Comparison of ENCODE assay signal across 20 cellular contexts in genomic region chr2:74027496-74027895, GRCh38. TPM values are rescaled to one million over a fixed set of nuclear protein-coding genes. Genes with fewer than 3 reads are reported as not detected.
DNase-seq lines count a peak whose midpoint lies in the region; ATAC-seq, FAIRE-seq and TF ChIP-seq lines count a peak whose summit lies in the region.
"Had no signal": no experiment of that assay in that cellular context is flagged by ENCODE, and none has a peak within 500 bp of the region (broad histone marks: within the 10 kb centered on the region; RNA-seq: fewer than 3 reads in every experiment).

No MANE protein-coding gene starts in this region.

- no peak for TF ChIP-seq CTCF in GM12878 (IDR thresholded peaks at IDR 0.05 in 2 of 3, conservative IDR thresholded peaks at IDR 0.05 in 1 of 3; ENCODE audit: control insufficient read depth in 2 of 3, extremely low read depth in 1 of 3, insufficient read depth in 1 of 3, low read depth in 3 of 3, low read length in 3 of 3)

- no peak for TF ChIP-seq POLR2A in GM12878 (IDR thresholded peaks at IDR 0.05; ENCODE audit: low read depth, low read length)

- H3K4me1 Mint-ChIP-seq in activated naive CD8-positive, alpha-beta T cell (ENCODE audit: low read depth): peaks cover 78% of the 10 kb centered on the region
- H3K4me1 Mint-ChIP-seq in activated naive CD8-positive, alpha-beta T cell treated with anti-CD3 and anti-CD28 coated beads, Interleukin-2, amount 50 U/mL, for 24 hours: peaks cover 79% of the 10 kb centered on the region
- peaks cover 45 to 50% of the 10 kb centered on the region in 2 donors for H3K4me1 Mint-ChIP-seq in natural killer cell treated with Interleukin-12 subunit alpha and Interleukin-12 subunit beta and Interleukin-15 and Interleukin-18, amount 100 ng/mL, for 72 hours (ENCODE audit: low read depth in 2 of 2)

- RAD21 ChIA-PET in GM12878 (lab: Charles Lee; ENCODE audit: unreplicated experiment): interaction anchor here (1.3 to 2.2 kb wide), 2 partner anchors 10 to 13 kb away, joined by 10 to 11 read pairs; no protein-coding TSS in a partner anchor

- intact Hi-C loops in GM12878 (cut with micrococcal nuclease; ENCODE audit: unreplicated experiment): no loop called here
- intact Hi-C loops in Right ventricle myocardium inferior (cut with DNase I): no loop called here

- no peaks in the 10 kb centered on the region for H3K27me3 Mint-ChIP-seq in activated naive CD8-positive, alpha-beta T cell
- no peaks in the 10 kb centered on the region for H3K27me3 Mint-ChIP-seq in activated naive CD8-positive, alpha-beta T cell treated with anti-CD3 and anti-CD28 coated beads, Interleukin-2, amount 50 U/mL, for 24 hours
- no peaks in the 10 kb centered on the region for H3K27me3 Mint-ChIP-seq in natural killer cell treated with Interleukin-12 subunit alpha and Interleukin-12 subunit beta and Interleukin-15 and Interleukin-18, amount 100 ng/mL, for 72 hours

- SMC1A ChIA-PET in GM12878 (lab: Charles Lee; ENCODE audit: uncharacterized antibody, unreplicated experiment): interaction anchor here (0.8 to 2.1 kb wide), 4 partner anchors 14 to 30 kb away, joined by 3 to 8 read pairs (median 4); no protein-coding TSS in a partner anchor

- H3K36me3 Mint-ChIP-seq in activated naive CD8-positive, alpha-beta T cell: peaks cover 5% of the 10 kb centered on the region
- peaks cover 15% of the 10 kb centered on the region for H3K36me3 Mint-ChIP-seq in activated naive CD8-positive, alpha-beta T cell treated with anti-CD3 and anti-CD28 coated beads, Interleukin-2, amount 50 U/mL, for 24 hours (ENCODE audit: low read depth)
- H3K36me3 Mint-ChIP-seq in natural killer cell treated with Interleukin-12 subunit alpha and Interleukin-12 subunit beta and Interleukin-15 and Interleukin-18, amount 100 ng/mL, for 72 hours: no peaks in the 10 kb centered on the region

- FAIRE-seq in GM18507 (lab: Jason Lieb, UNC): peak; percentile 12
- FAIRE-seq in GM12878 (lab: Jason Lieb, UNC): no peak
- FAIRE-seq: A549 had no signal

- POLR2A ChIA-PET in GM12878 (lab: Charles Lee): interaction anchor here (1.1 to 6.2 kb wide), 4 partner anchors 8 to 41 kb away, joined by 3 to 68 read pairs (median 8); no protein-coding TSS in a partner anchor

- no peak overlapping the region for H3K4me3 ChIP-seq in GM12878
- H3K4me3 ChIP-seq: A549, GM23248, MG63, PC-9 had no signal

- H3K4me1 ChIP-seq in GM12878 (ENCODE audit: control insufficient read depth, insufficient read depth, low read length): peaks cover 51% of the 10 kb centered on the region
- H3K4me1 ChIP-seq: A549, Caco-2 had no signal

- H3K4me2 ChIP-seq in GM12878 (ENCODE audit: control insufficient read depth, insufficient read depth): no peak overlapping the region
- H3K4me2 ChIP-seq: A549, KMS-11, PC-9 had no signal

- no peak overlapping the region for H2AFZ ChIP-seq in GM12878 (ENCODE audit: control insufficient read depth, low read depth, low read length)
- H2AFZ ChIP-seq: GM23248, PC-9 had no signal

- TF ChIP-seq RAD21 in GM12878 (IDR thresholded peaks at IDR 0.05; ENCODE audit: insufficient read depth, low read depth, low read length): no peak

- H3K9me3 ChIP-seq in GM12878 (replicated peaks; ENCODE audit: control insufficient read depth, insufficient read depth, low read length): no peaks in the 10 kb centered on the region; the same call in 2 of the 3 replicates
- H3K9me3 ChIP-seq: A549, Caco-2, MG63 had no signal

- in situ Hi-C loops in GM12878 (cut with MboI): no loop called here

- peaks cover 0 to 3% of the 10 kb centered on the region in 2 experiments; a peak in 2 of 4 replicates for H3K36me3 ChIP-seq in GM12878 (ENCODE audit: control insufficient read depth in 2 of 2, insufficient read depth in 2 of 2, low read length in 1 of 2)

- no peaks in the 10 kb centered on the region for H3K9me3 Mint-ChIP-seq in activated naive CD8-positive, alpha-beta T cell (ENCODE audit: low read depth)
- no peaks in the 10 kb centered on the region for H3K9me3 Mint-ChIP-seq in activated naive CD8-positive, alpha-beta T cell treated with anti-CD3 and anti-CD28 coated beads, Interleukin-2, amount 50 U/mL, for 24 hours
- no peaks in the 10 kb centered on the region for H3K9me3 Mint-ChIP-seq in natural killer cell treated with Interleukin-12 subunit alpha and Interleukin-12 subunit beta and Interleukin-15 and Interleukin-18, amount 100 ng/mL, for 72 hours
- H3K9me3 Mint-ChIP-seq: CD14-positive monocyte had no signal

- CTCF ChIA-PET in GM12878 (lab: Yijun Ruan, JAX): interaction anchor here (1.4 kb wide), 1 partner anchor 39 kb away, joined by 5 read pairs; no protein-coding TSS in a partner anchor

- H3K79me2 ChIP-seq in GM12878 (ENCODE audit: control insufficient read depth, insufficient read depth, low read length): peaks cover 90% of the 10 kb centered on the region

- H3K4me3 Mint-ChIP-seq in activated naive CD8-positive, alpha-beta T cell: no peak overlapping the region
- no peak overlapping the region for H3K4me3 Mint-ChIP-seq in activated naive CD8-positive, alpha-beta T cell treated with anti-CD3 and anti-CD28 coated beads, Interleukin-2, amount 50 U/mL, for 24 hours
- H3K4me3 Mint-ChIP-seq in natural killer cell treated with Interleukin-12 subunit alpha and Interleukin-12 subunit beta and Interleukin-15 and Interleukin-18, amount 100 ng/mL, for 72 hours: peak overlapping the region; percentile 84

- H4K20me1 ChIP-seq in GM12878 (ENCODE audit: control insufficient read depth, insufficient read depth): no peaks in the 10 kb centered on the region

- H3K27ac ChIP-seq in GM12878 (ENCODE audit: control insufficient read depth, insufficient read depth): no peak overlapping the region
- H3K27ac ChIP-seq: A549, GM23248, KMS-11, PC-9 had no signal

- no peak overlapping the region for H3K9ac ChIP-seq in GM12878 (ENCODE audit: control insufficient read depth, insufficient read depth, low read length)
- H3K9ac ChIP-seq: GM23248, KMS-11 had no signal

- H3K27me3 ChIP-seq in GM12878 (replicated peaks in 1 of 2; ENCODE audit: control insufficient read depth in 2 of 2, insufficient read depth in 2 of 2, low read length in 1 of 2): no peaks in the 10 kb centered on the region
- H3K27me3 ChIP-seq: MG63 had no signal

- ATAC-seq in activated naive CD8-positive, alpha-beta T cell treated with anti-CD3 and anti-CD28 coated beads, Interleukin-2, amount 50 U/mL, for 24 hours: no peak
- no peak for ATAC-seq in GM12878
- no peak for ATAC-seq in natural killer cell treated with Interleukin-12 subunit alpha and Interleukin-12 subunit beta and Interleukin-15 and Interleukin-18, amount 100 ng/mL, for 72 hours
- no peak for ATAC-seq in Right ventricle myocardium inferior
- ATAC-seq: A549 had no signal

- peak overlapping the region; percentile 34 for H3K27ac Mint-ChIP-seq in activated naive CD8-positive, alpha-beta T cell
- H3K27ac Mint-ChIP-seq in activated naive CD8-positive, alpha-beta T cell treated with anti-CD3 and anti-CD28 coated beads, Interleukin-2, amount 50 U/mL, for 24 hours: no peak overlapping the region
- peak overlapping the region; percentile 84 to 95 for H3K27ac Mint-ChIP-seq in natural killer cell treated with Interleukin-12 subunit alpha and Interleukin-12 subunit beta and Interleukin-15 and Interleukin-18, amount 100 ng/mL, for 72 hours

- WGBS in GM12878 (ENCODE audit: insufficient coverage, insufficient replicate concordance, low lambda C conversion rate, missing lambda C conversion rate): 45% methylated on average over 1 of the region's 1 CpG

- BruUV-seq in GM12878 (replicated peaks; lab: Mats Ljungman, UMichigan): no TSS peak

- TF ChIP-seq EP300 in GM12878 (IDR thresholded peaks at IDR 0.05; ENCODE audit: borderline replicate concordance in 1 of 2, control insufficient read depth in 1 of 2, low read depth in 2 of 2, low read length in 2 of 2): no peak

- no peak for DNase-seq in activated naive CD8-positive, alpha-beta T cell treated with anti-CD3 and anti-CD28 coated beads, Interleukin-2, amount 50 U/mL, for 24 hours
- DNase-seq in GM18507 (ENCODE audit: extremely low spot score, insufficient read length, low read depth) (no peak), GM12878 (ENCODE audit: low read depth, low spot score) (no peak), NCI-H128 (lab: John Stamatoyannopoulos, UW; ENCODE audit: unreplicated experiment) (no peak), Right ventricle myocardium inferior (ENCODE audit: missing footprints) (no peak), NCI-H2107 (lab: John Stamatoyannopoulos, UW) (no peak)
- DNase-seq in natural killer cell treated with Interleukin-12 subunit alpha and Interleukin-12 subunit beta and Interleukin-15 and Interleukin-18, amount 100 ng/mL, for 72 hours (ENCODE audit: low spot score): peak; percentile 44
- DNase-seq: Caco-2, EL, GM23248, MG63, NCI-H1092 treated with DMSO at 0.1 percent for 48 hours, NCI-H1694, NCI-H2227 treated with DMSO at 0.1 percent for 48 hours, NCI-H524, PC-9 had no signal

TF ChIP-seq in GM12878, 131 proteins besides CTCF, POLR2A, EP300 and RAD21 (continues in another document):
- TF ChIP-seq HDAC2 (IDR thresholded peaks at IDR 0.05): no peak
- TF ChIP-seq SUZ12 (IDR thresholded peaks at IDR 0.05; ENCODE audit: unreplicated experiment): no peak

RNA-seq across cellular contexts. Expression of gene TET3, which starts 42.8 kb away (rescaled TPM):
- 80.8 and 86.7 TPM in 2 replicates for total RNA-seq in GM12878 (2013; cell fraction: nucleolus; rRNA removed)
- total RNA-seq in GM12878 (2014; rRNA removed): 8.2 and 8.6 TPM in 2 replicates
- total RNA-seq in GM12878 (2014; rRNA removed; fragmentation: Illumina TruSeq; extraction: Trizol): 7.9 and 8.3 TPM in 2 replicates
- total RNA-seq in GM12878 (2021): 23.8 and 25.9 TPM in 2 replicates
- 6.2 TPM for polyA plus RNA-seq in GM12878 (2011; ENCODE audit: low read depth)
- polyA plus RNA-seq in GM12878 (2011; rRNA removed): 10.0 and 11.2 TPM in 2 replicates
- polyA plus RNA-seq in GM12878 (2011; cell fraction: cytosol; rRNA removed): 7.3 and 8.3 TPM in 2 replicates
- 27.5 and 29.7 TPM in 2 replicates for polyA plus RNA-seq in GM12878 (2011; cell fraction: nucleus; rRNA removed)
- polyA plus RNA-seq in GM12878 (2012): 11.7 and 11.9 TPM in 2 replicates
- 10.0 and 11.3 TPM in 2 replicates for polyA plus RNA-seq in GM12878 (2014; fragmentation: Illumina TruSeq; extraction: Trizol)
- polyA plus RNA-seq in GM12878 (2014; fragmentation: Nextera tagmentation; extraction: Ambion mirVana): under 1 TPM; 0.77 to 0.84 TPM
- polyA plus RNA-seq in GM12878 (2014; rRNA removed): 10.5 and 10.6 TPM in 2 replicates
- 1 to 10 TPM; 2.1 to 2.7 TPM for polyA plus RNA-seq in GM12878 (2016; fragmentation: Nextera tagmentation; extraction: Ambion mirVana)
- polyA minus RNA-seq in GM12878 (2011; rRNA and poly(A)+ RNA removed): 14.6 and 21.8 TPM in 2 replicates
- polyA minus RNA-seq in GM12878 (2011; cell fraction: cytosol; rRNA and poly(A)+ RNA removed): 10.1 and 12.2 TPM in 2 replicates
- 15.4 and 28.9 TPM in 2 replicates for polyA minus RNA-seq in GM12878 (2011; cell fraction: nucleus; rRNA and poly(A)+ RNA removed)
- 10 to 100 TPM; 29.3 to 70.3 TPM for total RNA-seq in natural killer cell treated with Interleukin-12 subunit alpha and Interleukin-12 subunit beta and Interleukin-15 and Interleukin-18, amount 100 ng/mL, for 72 hours
- total RNA-seq in Right ventricle myocardium inferior: 2.6 TPM
